9 cellular contexts compared by ENCODE assay signal in genomic region chr10:13526952-13527863, GRCh38. TPM values are rescaled to one million over a fixed set of nuclear protein-coding genes. Genes with fewer than 3 reads are reported as not detected.
DNase-seq lines count a peak whose midpoint lies in the region; ATAC-seq and TF ChIP-seq lines count a peak whose summit lies in the region.
"Had no signal": no experiment of that assay in that cellular context is flagged by ENCODE, and none has a peak within 500 bp of the region (broad histone marks: within the 10 kb centered on the region; RNA-seq: fewer than 3 reads in every experiment).

No MANE protein-coding gene starts in this region.

- WGBS in right cardiac atrium, result 35% methylated on average over 10 of the region's 10 CpGs
- 22 to 59% methylated on average over 10 of the region's 10 CpGs for WGBS in sigmoid colon, 2 donors

- H3K27me3 ChIP-seq in right cardiac atrium (ENCODE audit: control insufficient read depth, insufficient read depth) (no peaks in the 10 kb centered on the region), sigmoid colon (no peaks in the 10 kb centered on the region)

- DNase-seq in GM20000 (ENCODE audit: low spot score), result peak; percentile 30
- no peak for DNase-seq in right cardiac atrium
- DNase-seq in sigmoid colon, result no peak
- no peak for DNase-seq in middle frontal gyrus (ENCODE audit: extremely low spot score, low spot score)
- DNase-seq in stimulated activated CD4-positive, alpha-beta T cell treated with anti-CD3 and anti-CD28 coated beads, Interleukin-15, amount 100 ng/mL, for 24 hours, result no peak

- H3K4me3 ChIP-seq in right cardiac atrium (ENCODE audit: low read length) (peak overlapping the region; percentile 99), sigmoid colon (peak overlapping the region; percentile 55 to 72 (median 68))

- H3K9me3 ChIP-seq in right cardiac atrium (ENCODE audit: control insufficient read depth, low read length) (no peaks in the 10 kb centered on the region), sigmoid colon (no peaks in the 10 kb centered on the region)

- H3K27ac ChIP-seq in VCaP (peak overlapping the region; percentile 74; the same call in 1 of the 2 replicates), right cardiac atrium (ENCODE audit: low read length) (no peak overlapping the region), sigmoid colon (peak overlapping the region; percentile 81 to 91 (median 85))
- H3K27ac ChIP-seq: HL-60 had no signal

- H3K4me1 ChIP-seq in right cardiac atrium (ENCODE audit: control insufficient read depth, insufficient read depth, low read length), result no peaks in the 10 kb centered on the region
- peaks cover 0 to 31% (median 24%) of the 10 kb centered on the region in 4 donors for H3K4me1 ChIP-seq in sigmoid colon

- no peak for TF ChIP-seq POLR2A in sigmoid colon (IDR thresholded peaks at IDR 0.05)

- intact Hi-C loops in right cardiac atrium (cut with DNase I), result no loop called here
- intact Hi-C loops in sigmoid colon (cut with DNase I), result loop anchor here (5.0 kb wide), 1 partner anchor 60 kb away; the partner anchor contains the start of gene PRPF18

- ATAC-seq in right cardiac atrium (peak in 1 of 2 donors; percentile 47), HG02678 (IDR thresholded peaks at IDR 0.05; ENCODE audit: unreplicated experiment) (no peak), GM18517 (IDR thresholded peaks at IDR 0.05; ENCODE audit: unreplicated experiment) (no peak)

- no peak for TF ChIP-seq EP300 in sigmoid colon (IDR thresholded peaks at IDR 0.05)

- peaks cover 0 to 5% (median 0%) of the 10 kb centered on the region in 4 donors for H3K36me3 ChIP-seq in sigmoid colon

- TF ChIP-seq CTCF in GM20000 (IDR thresholded peaks at IDR 0.05; ENCODE audit: extremely low read depth, missing control alignments) (no peak), VCaP (conservative IDR thresholded peaks at IDR 0.05) (no peak), sigmoid colon (IDR thresholded peaks at IDR 0.05) (no peak)

RNA-seq across cellular contexts. Expression of gene BEND7, which starts 1.6 kb away (rescaled TPM):
- 10 to 100 TPM; 13.2 to 17.4 (median 14.8) TPM for total RNA-seq in right cardiac atrium
- polyA plus RNA-seq in right cardiac atrium, result 7.1 TPM
- 10 to 100 TPM; 11.8 to 27.2 (median 24.0) TPM for total RNA-seq in sigmoid colon
- 10 to 100 TPM in 1 of 3 donors, 1 to 10 TPM in 2; 5.3 to 11.4 (median 7.6) TPM for polyA plus RNA-seq in sigmoid colon

RNA-seq across cellular contexts. Expression of gene PRPF18, which starts 59.6 kb away (rescaled TPM):
- total RNA-seq in right cardiac atrium (10 to 100 TPM; 14.5 to 17.7 (median 15.1) TPM), sigmoid colon (10 to 100 TPM; 25.8 to 39.3 (median 29.0) TPM)
- polyA plus RNA-seq in right cardiac atrium (14.6 TPM), sigmoid colon (10 to 100 TPM; 21.2 to 29.6 (median 23.4) TPM)
